In the genomic region with DNA sequence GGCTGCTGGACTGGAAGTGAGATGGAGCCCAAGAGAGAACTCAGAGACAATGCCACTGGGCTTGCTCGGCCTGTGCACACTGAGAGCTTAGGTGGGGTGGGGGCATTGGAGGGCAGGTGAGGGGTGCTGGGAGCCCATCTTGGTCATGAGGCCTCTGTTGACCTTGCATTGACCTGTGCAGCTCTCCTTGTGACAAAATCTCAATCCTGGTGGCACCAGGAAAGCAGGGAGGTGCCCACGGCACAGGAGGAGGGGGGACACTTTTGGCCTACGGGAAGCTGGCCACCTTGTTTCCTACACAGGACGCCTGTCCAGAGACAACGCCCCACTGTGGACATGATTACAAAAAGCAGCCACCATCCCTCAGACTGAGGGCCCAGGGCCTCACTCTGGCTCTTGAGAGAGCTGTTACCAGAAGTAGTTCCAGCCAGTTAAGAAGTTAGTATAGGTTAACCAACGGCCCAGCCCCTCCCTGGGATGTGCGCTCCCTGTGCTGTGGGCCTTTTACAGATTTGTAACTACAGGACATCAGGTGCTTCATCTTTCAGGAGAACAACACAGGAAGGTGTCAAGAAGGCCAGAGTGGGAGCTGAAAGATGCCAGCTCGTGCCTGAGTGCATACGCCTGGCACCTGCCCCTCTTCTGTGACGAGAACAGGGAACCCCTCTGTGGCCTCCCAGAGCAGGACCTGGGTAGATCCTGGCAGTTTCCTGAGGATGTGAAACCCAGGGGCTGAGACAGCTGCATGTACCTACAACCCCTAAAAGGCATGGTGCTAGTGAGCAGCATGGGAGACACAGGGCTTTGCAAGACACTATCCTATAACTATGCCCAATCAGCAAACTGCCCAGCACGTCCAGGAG, we compare ENCODE assay signal across 1 cellular context.
TF ChIP-seq lines count a peak whose summit lies in the region.

No MANE protein-coding gene starts in this region.

TF ChIP-seq in GM12878, 131 proteins besides CTCF, POLR2A, EP300 and RAD21 (continued from another document and continues in another):
- TF ChIP-seq, protein P1, sequence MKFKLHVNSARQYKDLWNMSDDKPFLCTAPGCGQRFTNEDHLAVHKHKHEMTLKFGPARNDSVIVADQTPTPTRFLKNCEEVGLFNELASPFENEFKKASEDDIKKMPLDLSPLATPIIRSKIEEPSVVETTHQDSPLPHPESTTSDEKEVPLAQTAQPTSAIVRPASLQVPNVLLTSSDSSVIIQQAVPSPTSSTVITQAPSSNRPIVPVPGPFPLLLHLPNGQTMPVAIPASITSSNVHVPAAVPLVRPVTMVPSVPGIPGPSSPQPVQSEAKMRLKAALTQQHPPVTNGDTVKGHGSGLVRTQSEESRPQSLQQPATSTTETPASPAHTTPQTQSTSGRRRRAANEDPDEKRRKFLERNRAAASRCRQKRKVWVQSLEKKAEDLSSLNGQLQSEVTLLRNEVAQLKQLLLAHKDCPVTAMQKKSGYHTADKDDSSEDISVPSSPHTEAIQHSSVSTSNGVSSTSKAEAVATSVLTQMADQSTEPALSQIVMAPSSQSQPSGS (IDR thresholded peaks at IDR 0.05; ENCODE audit: low read length): no peak; the same call in 1 of the 2 replicates
- TF ChIP-seq, protein P2, sequence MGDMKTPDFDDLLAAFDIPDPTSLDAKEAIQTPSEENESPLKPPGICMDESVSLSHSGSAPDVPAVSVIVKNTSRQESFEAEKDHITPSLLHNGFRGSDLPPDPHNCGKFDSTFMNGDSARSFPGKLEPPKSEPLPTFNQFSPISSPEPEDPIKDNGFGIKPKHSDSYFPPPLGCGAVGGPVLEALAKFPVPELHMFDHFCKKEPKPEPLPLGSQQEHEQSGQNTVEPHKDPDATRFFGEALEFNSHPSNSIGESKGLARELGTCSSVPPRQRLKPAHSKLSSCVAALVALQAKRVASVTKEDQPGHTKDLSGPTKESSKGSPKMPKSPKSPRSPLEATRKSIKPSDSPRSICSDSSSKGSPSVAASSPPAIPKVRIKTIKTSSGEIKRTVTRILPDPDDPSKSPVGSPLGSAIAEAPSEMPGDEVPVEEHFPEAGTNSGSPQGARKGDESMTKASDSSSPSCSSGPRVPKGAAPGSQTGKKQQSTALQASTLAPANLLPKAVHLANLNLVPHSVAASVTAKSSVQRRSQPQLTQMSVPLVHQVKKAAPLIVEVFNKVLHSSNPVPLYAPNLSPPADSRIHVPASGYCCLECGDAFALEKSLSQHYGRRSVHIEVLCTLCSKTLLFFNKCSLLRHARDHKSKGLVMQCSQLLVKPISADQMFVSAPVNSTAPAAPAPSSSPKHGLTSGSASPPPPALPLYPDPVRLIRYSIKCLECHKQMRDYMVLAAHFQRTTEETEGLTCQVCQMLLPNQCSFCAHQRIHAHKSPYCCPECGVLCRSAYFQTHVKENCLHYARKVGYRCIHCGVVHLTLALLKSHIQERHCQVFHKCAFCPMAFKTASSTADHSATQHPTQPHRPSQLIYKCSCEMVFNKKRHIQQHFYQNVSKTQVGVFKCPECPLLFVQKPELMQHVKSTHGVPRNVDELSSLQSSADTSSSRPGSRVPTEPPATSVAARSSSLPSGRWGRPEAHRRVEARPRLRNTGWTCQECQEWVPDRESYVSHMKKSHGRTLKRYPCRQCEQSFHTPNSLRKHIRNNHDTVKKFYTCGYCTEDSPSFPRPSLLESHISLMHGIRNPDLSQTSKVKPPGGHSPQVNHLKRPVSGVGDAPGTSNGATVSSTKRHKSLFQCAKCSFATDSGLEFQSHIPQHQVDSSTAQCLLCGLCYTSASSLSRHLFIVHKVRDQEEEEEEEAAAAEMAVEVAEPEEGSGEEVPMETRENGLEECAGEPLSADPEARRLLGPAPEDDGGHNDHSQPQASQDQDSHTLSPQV (IDR thresholded peaks at IDR 0.05): no peak
- TF ChIP-seq IKZF2 (IDR thresholded peaks at IDR 0.05) (peak; percentile 31 to 46; a peak in 2 of 4 replicates), IKZF1 (conservative IDR thresholded peaks at IDR 0.05) (peak; percentile 52), NR2C2 (IDR thresholded peaks at IDR 0.05; ENCODE audit: borderline replicate concordance, control insufficient read depth, insufficient read length, low read depth) (no peak), CBFB (IDR thresholded peaks at IDR 0.05; ENCODE audit: low read depth) (no peak), SUZ12 (IDR thresholded peaks at IDR 0.05; ENCODE audit: unreplicated experiment) (no peak), STAT3 (IDR thresholded peaks at IDR 0.05; ENCODE audit: low read depth, low read length) (no peak), TCF12 (IDR thresholded peaks at IDR 0.05; ENCODE audit: low read depth, low read length) (peak; percentile 89), NFXL1 (IDR thresholded peaks at IDR 0.05; ENCODE audit: borderline replicate concordance) (no peak), RELA (IDR thresholded peaks at IDR 0.05; ENCODE audit: borderline replicate concordance, partially characterized antibody) (no peak), TCF3 (IDR thresholded peaks at IDR 0.05; ENCODE audit: borderline replicate concordance, insufficient read depth, low read depth, low read length) (peak; percentile 92), MEF2A (IDR thresholded peaks at IDR 0.05; ENCODE audit: insufficient read depth, low read depth, low read length) (no peak), CREM (IDR thresholded peaks at IDR 0.05; ENCODE audit: low read depth) (peak; percentile 86), ZZZ3 (IDR thresholded peaks at IDR 0.05; ENCODE audit: control insufficient read depth, insufficient read length, low read depth) (no peak), ZSCAN29 (IDR thresholded peaks at IDR 0.05) (no peak), MYB (IDR thresholded peaks at IDR 0.05; ENCODE audit: borderline replicate concordance, low read depth, low read length) (no peak), CEBPB (IDR thresholded peaks at IDR 0.05; ENCODE audit: borderline replicate concordance in 1 of 2, low read depth in 2 of 2, low read length in 2 of 2) (no peak), CBX5 (IDR thresholded peaks at IDR 0.05; ENCODE audit: low read depth) (no peak), POLR2AphosphoS5 (IDR thresholded peaks at IDR 0.05; ENCODE audit: low read length) (no peak), TBL1XR1 (IDR thresholded peaks at IDR 0.05; ENCODE audit: low read depth, low read length) (0 out of 2 replicates have a peak, but pooled peaks have one; percentile 23), IRF4 (IDR thresholded peaks at IDR 0.05; ENCODE audit: low read depth, low read length) (peak; percentile 71), ATF7 (IDR thresholded peaks at IDR 0.05; ENCODE audit: low read depth) (no peak), FOS (IDR thresholded peaks at IDR 0.05; ENCODE audit: borderline replicate concordance, extremely low read depth, insufficient read length) (no peak), SRF (IDR thresholded peaks at IDR 0.05; ENCODE audit: low read depth in 2 of 2, low read length in 2 of 2) (peak; percentile 38 to 83; a peak in 3 of 4 replicates), JUND (IDR thresholded peaks at IDR 0.05; ENCODE audit: low read depth, low read length) (no peak), GABPA (IDR thresholded peaks at IDR 0.05; ENCODE audit: low read depth) (no peak), NFYA (IDR thresholded peaks at IDR 0.05; ENCODE audit: borderline replicate concordance, low read depth, low read length) (no peak), ZNF384 (IDR thresholded peaks at IDR 0.05; ENCODE audit: borderline replicate concordance, low read depth, low read length) (no peak), NR2C1 (IDR thresholded peaks at IDR 0.05) (no peak), ZNF217 (IDR thresholded peaks at IDR 0.05) (0 out of 2 replicates have a peak, but pooled peaks have one; percentile 1)
- TF ChIP-seq, protein P3, sequence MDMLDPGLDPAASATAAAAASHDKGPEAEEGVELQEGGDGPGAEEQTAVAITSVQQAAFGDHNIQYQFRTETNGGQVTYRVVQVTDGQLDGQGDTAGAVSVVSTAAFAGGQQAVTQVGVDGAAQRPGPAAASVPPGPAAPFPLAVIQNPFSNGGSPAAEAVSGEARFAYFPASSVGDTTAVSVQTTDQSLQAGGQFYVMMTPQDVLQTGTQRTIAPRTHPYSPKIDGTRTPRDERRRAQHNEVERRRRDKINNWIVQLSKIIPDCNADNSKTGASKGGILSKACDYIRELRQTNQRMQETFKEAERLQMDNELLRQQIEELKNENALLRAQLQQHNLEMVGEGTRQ (IDR thresholded peaks at IDR 0.05; ENCODE audit: borderline replicate concordance, low read depth, low read length): no peak
- TF ChIP-seq, protein P4, sequence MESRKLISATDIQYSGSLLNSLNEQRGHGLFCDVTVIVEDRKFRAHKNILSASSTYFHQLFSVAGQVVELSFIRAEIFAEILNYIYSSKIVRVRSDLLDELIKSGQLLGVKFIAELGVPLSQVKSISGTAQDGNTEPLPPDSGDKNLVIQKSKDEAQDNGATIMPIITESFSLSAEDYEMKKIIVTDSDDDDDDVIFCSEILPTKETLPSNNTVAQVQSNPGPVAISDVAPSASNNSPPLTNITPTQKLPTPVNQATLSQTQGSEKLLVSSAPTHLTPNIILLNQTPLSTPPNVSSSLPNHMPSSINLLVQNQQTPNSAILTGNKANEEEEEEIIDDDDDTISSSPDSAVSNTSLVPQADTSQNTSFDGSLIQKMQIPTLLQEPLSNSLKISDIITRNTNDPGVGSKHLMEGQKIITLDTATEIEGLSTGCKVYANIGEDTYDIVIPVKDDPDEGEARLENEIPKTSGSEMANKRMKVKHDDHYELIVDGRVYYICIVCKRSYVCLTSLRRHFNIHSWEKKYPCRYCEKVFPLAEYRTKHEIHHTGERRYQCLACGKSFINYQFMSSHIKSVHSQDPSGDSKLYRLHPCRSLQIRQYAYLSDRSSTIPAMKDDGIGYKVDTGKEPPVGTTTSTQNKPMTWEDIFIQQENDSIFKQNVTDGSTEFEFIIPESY (IDR thresholded peaks at IDR 0.05): no peak
- TF ChIP-seq, protein P5, sequence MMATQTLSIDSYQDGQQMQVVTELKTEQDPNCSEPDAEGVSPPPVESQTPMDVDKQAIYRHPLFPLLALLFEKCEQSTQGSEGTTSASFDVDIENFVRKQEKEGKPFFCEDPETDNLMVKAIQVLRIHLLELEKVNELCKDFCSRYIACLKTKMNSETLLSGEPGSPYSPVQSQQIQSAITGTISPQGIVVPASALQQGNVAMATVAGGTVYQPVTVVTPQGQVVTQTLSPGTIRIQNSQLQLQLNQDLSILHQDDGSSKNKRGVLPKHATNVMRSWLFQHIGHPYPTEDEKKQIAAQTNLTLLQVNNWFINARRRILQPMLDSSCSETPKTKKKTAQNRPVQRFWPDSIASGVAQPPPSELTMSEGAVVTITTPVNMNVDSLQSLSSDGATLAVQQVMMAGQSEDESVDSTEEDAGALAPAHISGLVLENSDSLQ (IDR thresholded peaks at IDR 0.05): no peak
- TF ChIP-seq, protein P6, sequence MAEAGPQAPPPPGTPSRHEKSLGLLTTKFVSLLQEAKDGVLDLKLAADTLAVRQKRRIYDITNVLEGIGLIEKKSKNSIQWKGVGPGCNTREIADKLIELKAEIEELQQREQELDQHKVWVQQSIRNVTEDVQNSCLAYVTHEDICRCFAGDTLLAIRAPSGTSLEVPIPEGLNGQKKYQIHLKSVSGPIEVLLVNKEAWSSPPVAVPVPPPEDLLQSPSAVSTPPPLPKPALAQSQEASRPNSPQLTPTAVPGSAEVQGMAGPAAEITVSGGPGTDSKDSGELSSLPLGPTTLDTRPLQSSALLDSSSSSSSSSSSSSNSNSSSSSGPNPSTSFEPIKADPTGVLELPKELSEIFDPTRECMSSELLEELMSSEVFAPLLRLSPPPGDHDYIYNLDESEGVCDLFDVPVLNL (IDR thresholded peaks at IDR 0.05; ENCODE audit: low read depth, low read length): no peak
- TF ChIP-seq, protein P7, sequence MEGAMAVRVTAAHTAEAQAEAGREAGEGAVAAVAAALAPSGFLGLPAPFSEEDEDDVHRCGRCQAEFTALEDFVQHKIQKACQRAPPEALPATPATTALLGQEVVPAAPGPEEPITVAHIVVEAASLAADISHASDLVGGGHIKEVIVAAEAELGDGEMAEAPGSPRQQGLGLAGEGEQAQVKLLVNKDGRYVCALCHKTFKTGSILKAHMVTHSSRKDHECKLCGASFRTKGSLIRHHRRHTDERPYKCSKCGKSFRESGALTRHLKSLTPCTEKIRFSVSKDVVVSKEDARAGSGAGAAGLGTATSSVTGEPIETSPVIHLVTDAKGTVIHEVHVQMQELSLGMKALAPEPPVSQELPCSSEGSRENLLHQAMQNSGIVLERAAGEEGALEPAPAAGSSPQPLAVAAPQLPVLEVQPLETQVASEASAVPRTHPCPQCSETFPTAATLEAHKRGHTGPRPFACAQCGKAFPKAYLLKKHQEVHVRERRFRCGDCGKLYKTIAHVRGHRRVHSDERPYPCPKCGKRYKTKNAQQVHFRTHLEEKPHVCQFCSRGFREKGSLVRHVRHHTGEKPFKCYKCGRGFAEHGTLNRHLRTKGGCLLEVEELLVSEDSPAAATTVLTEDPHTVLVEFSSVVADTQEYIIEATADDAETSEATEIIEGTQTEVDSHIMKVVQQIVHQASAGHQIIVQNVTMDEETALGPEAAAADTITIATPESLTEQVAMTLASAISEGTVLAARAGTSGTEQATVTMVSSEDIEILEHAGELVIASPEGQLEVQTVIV (IDR thresholded peaks at IDR 0.05; ENCODE audit: borderline replicate concordance, partially characterized antibody): no peak
- TF ChIP-seq, protein P8, sequence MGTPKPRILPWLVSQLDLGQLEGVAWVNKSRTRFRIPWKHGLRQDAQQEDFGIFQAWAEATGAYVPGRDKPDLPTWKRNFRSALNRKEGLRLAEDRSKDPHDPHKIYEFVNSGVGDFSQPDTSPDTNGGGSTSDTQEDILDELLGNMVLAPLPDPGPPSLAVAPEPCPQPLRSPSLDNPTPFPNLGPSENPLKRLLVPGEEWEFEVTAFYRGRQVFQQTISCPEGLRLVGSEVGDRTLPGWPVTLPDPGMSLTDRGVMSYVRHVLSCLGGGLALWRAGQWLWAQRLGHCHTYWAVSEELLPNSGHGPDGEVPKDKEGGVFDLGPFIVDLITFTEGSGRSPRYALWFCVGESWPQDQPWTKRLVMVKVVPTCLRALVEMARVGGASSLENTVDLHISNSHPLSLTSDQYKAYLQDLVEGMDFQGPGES (IDR thresholded peaks at IDR 0.05): no peak
- TF ChIP-seq, protein P9, sequence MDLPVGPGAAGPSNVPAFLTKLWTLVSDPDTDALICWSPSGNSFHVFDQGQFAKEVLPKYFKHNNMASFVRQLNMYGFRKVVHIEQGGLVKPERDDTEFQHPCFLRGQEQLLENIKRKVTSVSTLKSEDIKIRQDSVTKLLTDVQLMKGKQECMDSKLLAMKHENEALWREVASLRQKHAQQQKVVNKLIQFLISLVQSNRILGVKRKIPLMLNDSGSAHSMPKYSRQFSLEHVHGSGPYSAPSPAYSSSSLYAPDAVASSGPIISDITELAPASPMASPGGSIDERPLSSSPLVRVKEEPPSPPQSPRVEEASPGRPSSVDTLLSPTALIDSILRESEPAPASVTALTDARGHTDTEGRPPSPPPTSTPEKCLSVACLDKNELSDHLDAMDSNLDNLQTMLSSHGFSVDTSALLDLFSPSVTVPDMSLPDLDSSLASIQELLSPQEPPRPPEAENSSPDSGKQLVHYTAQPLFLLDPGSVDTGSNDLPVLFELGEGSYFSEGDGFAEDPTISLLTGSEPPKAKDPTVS (IDR thresholded peaks at IDR 0.05; ENCODE audit: low read depth, low read length): no peak
